In the genomic region with DNA sequence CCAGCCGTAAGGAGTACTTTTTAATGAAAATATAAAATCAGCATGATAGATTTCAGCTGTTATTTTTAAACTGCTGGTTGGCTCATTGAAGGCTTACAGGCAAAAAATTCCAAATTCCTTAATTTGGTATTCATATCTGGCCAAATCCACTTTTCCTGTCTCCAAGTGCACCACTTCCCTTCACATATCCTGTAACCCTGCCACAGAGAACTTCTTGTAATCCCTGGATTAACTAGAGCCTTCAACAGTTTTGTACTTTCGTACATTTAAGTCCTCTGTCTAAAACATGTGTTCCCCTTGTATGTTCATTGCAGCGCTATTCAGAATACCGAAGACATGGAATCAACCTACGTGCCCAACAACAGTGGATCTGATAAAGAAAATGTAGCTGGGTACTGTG, we compare ENCODE assay signal across 37 cellular contexts. TPM values are rescaled to one million over a fixed set of nuclear protein-coding genes. Genes with fewer than 3 reads are reported as not detected.
"Had no signal": no experiment of that assay in that cellular context is flagged by ENCODE, and none has a peak within 500 bp of the region (broad histone marks: within the 10 kb centered on the region; RNA-seq: fewer than 3 reads in every experiment).

No MANE protein-coding gene starts in this region.

- H3K9me3 ChIP-seq: body of pancreas, breast epithelium, gastrocnemius medialis had no signal

- H3K4me1 Mint-ChIP-seq: endodermal cell had no signal

- H3K4me3 ChIP-seq: body of pancreas, breast epithelium, cardiac muscle cell, coronary artery, dorsolateral prefrontal cortex, gastrocnemius medialis, heart left ventricle had no signal

- DNase-seq: activated CD4-positive, alpha-beta memory T cell treated with anti-CD3 and anti-CD28 coated beads for 36 hours; activated CD4-positive, alpha-beta T cell treated with anti-CD3 and anti-CD28 coated beads for 36 hours; activated CD4-positive, alpha-beta T cell treated with anti-CD3 and anti-CD28 coated beads, Interleukin-2, amount 10 ng/mL, durations not matched to agents 24 days and 14 days; activated CD4-positive, CD25-positive, alpha-beta regulatory T cell; activated CD4-positive, CD25-positive, alpha-beta regulatory T cell treated with anti-CD3 and anti-CD28 coated beads, Interleukin-2, amount 50 U/mL, for 72 hours; activated CD8-positive, alpha-beta memory T cell treated with anti-CD3 and anti-CD28 coated beads, Interleukin-2, amount 10 ng/mL, durations not matched to agents 7 days and 5 days; activated CD8-positive, alpha-beta memory T cell treated with anti-CD3 and anti-CD28 coated beads, Interleukin-2, amount 50 U/mL, for 4 hours; activated CD8-positive, alpha-beta T cell treated with anti-CD3 and anti-CD28 coated beads, Interleukin-2, amount 10 ng/mL, durations not matched to agents 7 days and 5 days; activated gamma-delta T cell; activated naive CD4-positive, alpha-beta T cell; activated naive CD4-positive, alpha-beta T cell treated with anti-CD3 and anti-CD28 coated beads, Interleukin-2, amount 10 ng/mL, durations not matched to agents 7 days and 5 days; activated T-cell treated with anti-CD3 and anti-CD28 coated beads, Interleukin-2, amount 50 U/mL, for 1 hour; activated T-cell treated with anti-CD3 and anti-CD28 coated beads, Interleukin-2, amount 50 U/mL, for 48 hours; amygdala; aorta; body of pancreas; dorsolateral prefrontal cortex; effector memory CD4-positive, alpha-beta T cell; endodermal cell; foreskin keratinocyte; gastrocnemius medialis; glutamatergic neuron; heart left ventricle; T-helper 1 cell; T-helper 17 cell; T1000; WERI-Rb-1 had no signal

- ATAC-seq: activated CD4-positive, alpha-beta T cell treated with anti-CD3 and anti-CD28 coated beads for 36 hours; activated CD8-positive, alpha-beta memory T cell treated with anti-CD3 and anti-CD28 coated beads, Interleukin-2, amount 10 ng/mL, durations not matched to agents 7 days and 5 days; activated CD8-positive, alpha-beta T cell treated with anti-CD3 and anti-CD28 coated beads, Interleukin-2, amount 10 ng/mL, durations not matched to agents 7 days and 5 days; body of pancreas; esophagus mucosa; foreskin keratinocyte; gastrocnemius medialis; heart left ventricle; T-helper 17 cell had no signal

- H3K27ac ChIP-seq: body of pancreas, breast epithelium, cardiac muscle cell, coronary artery, dorsolateral prefrontal cortex, foreskin keratinocyte, gastrocnemius medialis, heart left ventricle, WERI-Rb-1 had no signal

- H3K9me3 Mint-ChIP-seq: central memory CD8-positive, alpha-beta T cell; dendritic cell treated with granulocyte-macrophage colony-stimulating factor and Interleukin-4, amounts not matched to agents 40 ng/mL and 50 ng/mL, for 4 days had no signal

- H3K27me3 ChIP-seq: body of pancreas, breast epithelium, cardiac muscle cell, dorsolateral prefrontal cortex, foreskin keratinocyte, gastrocnemius medialis, heart left ventricle had no signal

- H3K4me1 ChIP-seq: breast epithelium, foreskin keratinocyte had no signal

- H3K36me3 ChIP-seq: breast epithelium, cardiac muscle cell had no signal

- H3K4me3 Mint-ChIP-seq: activated CD4-positive, alpha-beta memory T cell treated with anti-CD3 and anti-CD28 coated beads for 36 hours; activated CD4-positive, alpha-beta T cell treated with anti-CD3 and anti-CD28 coated beads for 36 hours; activated CD4-positive, alpha-beta T cell treated with anti-CD3 and anti-CD28 coated beads, Interleukin-2, amount 10 ng/mL, durations not matched to agents 24 days and 14 days; activated CD8-positive, alpha-beta memory T cell treated with anti-CD3 and anti-CD28 coated beads, Interleukin-2, amount 10 ng/mL, durations not matched to agents 7 days and 5 days; activated CD8-positive, alpha-beta T cell treated with anti-CD3 and anti-CD28 coated beads, Interleukin-2, amount 10 ng/mL, durations not matched to agents 7 days and 5 days; activated naive CD4-positive, alpha-beta T cell treated with anti-CD3 and anti-CD28 coated beads, Interleukin-2, amount 10 ng/mL, durations not matched to agents 7 days and 5 days; activated naive CD8-positive, alpha-beta T cell; activated T-helper 1 cell treated with anti-CD3 and anti-CD28 coated beads, Interleukin-12 subunit alpha, Interleukin-12 subunit beta, Interleukin-2, Interleukin-4 antibody, amounts not matched to agents 30 ng/mL and 10 ng/mL and 1 ng/mL, durations not matched to agents 14 hours and 24 hours and 36 hours; central memory CD8-positive, alpha-beta T cell; dendritic cell treated with granulocyte-macrophage colony-stimulating factor and Interleukin-4, amounts not matched to agents 40 ng/mL and 50 ng/mL, for 4 days; endodermal cell; T-helper 17 cell; T-helper 2 cell treated with Interferon-gamma antibody and Interleukin-4, amounts not matched to agents 5 μg/mL and 100 μg/mL, for 36 hours had no signal

- H3K27me3 Mint-ChIP-seq: activated CD4-positive, alpha-beta memory T cell treated with anti-CD3 and anti-CD28 coated beads for 36 hours; activated CD4-positive, alpha-beta T cell treated with anti-CD3 and anti-CD28 coated beads for 36 hours; activated CD4-positive, alpha-beta T cell treated with anti-CD3 and anti-CD28 coated beads, Interleukin-2, amount 10 ng/mL, durations not matched to agents 24 days and 14 days; activated CD8-positive, alpha-beta memory T cell treated with anti-CD3 and anti-CD28 coated beads, Interleukin-2, amount 10 ng/mL, durations not matched to agents 7 days and 5 days; activated naive CD4-positive, alpha-beta T cell treated with anti-CD3 and anti-CD28 coated beads, Interleukin-2, amount 10 ng/mL, durations not matched to agents 7 days and 5 days; activated naive CD8-positive, alpha-beta T cell; central memory CD8-positive, alpha-beta T cell; dendritic cell treated with granulocyte-macrophage colony-stimulating factor and Interleukin-4, amounts not matched to agents 40 ng/mL and 50 ng/mL, for 4 days; T-helper 17 cell had no signal

- H3K27ac Mint-ChIP-seq: activated CD4-positive, alpha-beta memory T cell treated with anti-CD3 and anti-CD28 coated beads for 36 hours; activated CD4-positive, alpha-beta T cell treated with anti-CD3 and anti-CD28 coated beads for 36 hours; activated CD4-positive, alpha-beta T cell treated with anti-CD3 and anti-CD28 coated beads, Interleukin-2, amount 10 ng/mL, durations not matched to agents 24 days and 14 days; activated CD8-positive, alpha-beta memory T cell treated with anti-CD3 and anti-CD28 coated beads, Interleukin-2, amount 10 ng/mL, durations not matched to agents 7 days and 5 days; activated CD8-positive, alpha-beta T cell treated with anti-CD3 and anti-CD28 coated beads, Interleukin-2, amount 10 ng/mL, durations not matched to agents 7 days and 5 days; activated naive CD4-positive, alpha-beta T cell treated with anti-CD3 and anti-CD28 coated beads, Interleukin-2, amount 10 ng/mL, durations not matched to agents 7 days and 5 days; activated naive CD8-positive, alpha-beta T cell; activated T-helper 1 cell treated with anti-CD3 and anti-CD28 coated beads, Interleukin-12 subunit alpha, Interleukin-12 subunit beta, Interleukin-2, Interleukin-4 antibody, amounts not matched to agents 30 ng/mL and 10 ng/mL and 1 ng/mL, durations not matched to agents 14 hours and 24 hours and 36 hours; activated T-helper 2 cell treated with anti-CD3 and anti-CD28 coated beads, Interferon-gamma antibody, Interleukin-2, Interleukin-4, amounts not matched to agents 10 μg/mL and 5 μg/mL and 100 μg/mL, durations not matched to agents 14 hours and 24 hours and 36 hours; dendritic cell treated with granulocyte-macrophage colony-stimulating factor and Interleukin-4, amounts not matched to agents 40 ng/mL and 50 ng/mL, for 4 days; endodermal cell; T-helper 17 cell; T-helper 2 cell treated with Interferon-gamma antibody and Interleukin-4, amounts not matched to agents 5 μg/mL and 100 μg/mL, for 36 hours had no signal

RNA-seq across cellular contexts. Expression of gene PUS7L, which starts 9.6 kb away (rescaled TPM):
- total RNA-seq: cardiac muscle cell had no signal

RNA-seq across cellular contexts. Expression of gene IRAK4, which starts 9.7 kb away (rescaled TPM):
- total RNA-seq: cardiac muscle cell had no signal
- polyA plus RNA-seq: cardiac muscle cell had no signal
